In the genomic region with DNA sequence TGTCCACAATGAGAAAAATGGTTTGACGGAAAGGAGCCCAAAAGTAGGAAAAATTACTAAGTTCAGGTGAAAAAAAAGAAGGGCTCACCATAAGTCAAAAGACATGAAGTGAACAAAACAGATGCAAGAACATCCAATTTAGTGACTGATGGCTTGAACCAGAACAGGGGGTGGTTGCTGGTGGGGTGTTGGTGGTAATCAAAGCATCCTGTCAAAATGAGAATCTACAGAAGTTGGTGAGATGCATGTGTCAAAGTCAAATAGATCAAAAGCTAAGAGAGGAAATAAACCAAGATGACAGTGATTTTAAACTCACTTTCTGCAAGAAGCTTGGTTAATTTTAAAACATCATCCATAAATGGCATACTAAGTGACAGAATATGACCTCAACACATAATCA, we compare ENCODE assay signal across 27 cellular contexts.
DNase-seq lines count a peak whose midpoint lies in the region; ATAC-seq lines count a peak whose summit lies in the region.
"Had no signal": no experiment of that assay in that cellular context is flagged by ENCODE, and none has a peak within 500 bp of the region (broad histone marks: within the 10 kb centered on the region; RNA-seq: fewer than 3 reads in every experiment).

No MANE protein-coding gene starts in this region.

- peak; percentile 66 for DNase-seq in activated CD4-positive, alpha-beta T cell treated with anti-CD3 and anti-CD28 coated beads, Interleukin-2, amount 10 ng/mL, durations not matched to agents 7 days and 5 days
- DNase-seq in activated CD4-positive, alpha-beta T cell treated with anti-CD3 and anti-CD28 coated beads for 1 hour = no peak
- peak in 5 of 6 experiments; percentile 11 to 75 (median 74) for DNase-seq in stimulated activated naive CD4-positive, alpha-beta T cell (lab: John Stamatoyannopoulos, UW)
- no peak for DNase-seq in stimulated activated naive CD4-positive, alpha-beta T cell treated with Interleukin-2 at 50 U/mL for 16 hours (lab: John Stamatoyannopoulos, UW)
- DNase-seq in activated naive CD8-positive, alpha-beta T cell treated with anti-CD3 and anti-CD28 coated beads for 36 hours = peak; percentile 9
- DNase-seq in HPDE6-E6E7 (ENCODE audit: extremely low spot score) = no peak
- DNase-seq: AML-193; amniotic stem cell; brain microvascular endothelial cell; DMS53; HCEC 1CT; NCI-H2029; NCI-H524 treated with DMSO at 0.1 percent for 48 hours; NK-92 treated with Interleukin-12 subunit alpha and Interleukin-12 subunit beta, amount 100 ng/mL, for 24 hours; PC-9; psoas muscle; stimulated activated CD4-positive, alpha-beta T cell treated with anti-CD3 and anti-CD28 coated beads, Interleukin-15, amount 100 ng/mL, for 24 hours; stomach; T-helper 9 cell; tibial artery had no signal

- no peak overlapping the region for H3K4me3 Mint-ChIP-seq in activated CD4-positive, alpha-beta T cell treated with anti-CD3 and anti-CD28 coated beads, Interleukin-2, amount 10 ng/mL, durations not matched to agents 7 days and 5 days
- no peak overlapping the region for H3K4me3 Mint-ChIP-seq in activated naive CD8-positive, alpha-beta T cell treated with anti-CD3 and anti-CD28 coated beads for 36 hours
- H3K4me3 Mint-ChIP-seq: activated T-helper 17 cell treated with anti-CD3 and anti-CD28 coated beads, Interleukin-2, amount 50 U/mL, for 72 hours; memory B cell had no signal

- peak overlapping the region; percentile 80 for H3K27ac Mint-ChIP-seq in activated CD4-positive, alpha-beta T cell treated with anti-CD3 and anti-CD28 coated beads, Interleukin-2, amount 10 ng/mL, durations not matched to agents 7 days and 5 days
- H3K27ac Mint-ChIP-seq in activated naive CD8-positive, alpha-beta T cell treated with anti-CD3 and anti-CD28 coated beads for 36 hours = no peak overlapping the region
- H3K27ac Mint-ChIP-seq: activated T-helper 17 cell treated with anti-CD3 and anti-CD28 coated beads, Interleukin-2, amount 50 U/mL, for 72 hours; memory B cell had no signal

- no peaks in the 10 kb centered on the region for H3K27me3 Mint-ChIP-seq in activated CD4-positive, alpha-beta T cell treated with anti-CD3 and anti-CD28 coated beads, Interleukin-2, amount 10 ng/mL, durations not matched to agents 7 days and 5 days
- H3K27me3 Mint-ChIP-seq in activated naive CD8-positive, alpha-beta T cell treated with anti-CD3 and anti-CD28 coated beads for 36 hours = no peaks in the 10 kb centered on the region
- H3K27me3 Mint-ChIP-seq: activated T-helper 17 cell treated with anti-CD3 and anti-CD28 coated beads, Interleukin-2, amount 50 U/mL, for 72 hours; memory B cell had no signal

- CTCF ChIA-PET in activated CD4-positive, alpha-beta T cell treated with anti-CD3 and anti-CD28 coated beads, Interleukin-2, amount 10 ng/mL, durations not matched to agents 7 days and 5 days (lab: Charles Lee) = interaction anchor here (1.0 kb wide), 1 partner anchor 250 kb away, joined by 5 read pairs; no protein-coding TSS in a partner anchor

- peaks cover 40% of the 10 kb centered on the region for H3K36me3 Mint-ChIP-seq in activated CD4-positive, alpha-beta T cell treated with anti-CD3 and anti-CD28 coated beads, Interleukin-2, amount 10 ng/mL, durations not matched to agents 7 days and 5 days (ENCODE audit: low read depth)
- H3K36me3 Mint-ChIP-seq in activated naive CD8-positive, alpha-beta T cell treated with anti-CD3 and anti-CD28 coated beads for 36 hours = peaks cover 32% of the 10 kb centered on the region
- H3K36me3 Mint-ChIP-seq: memory B cell had no signal

- POLR2A ChIA-PET in activated CD4-positive, alpha-beta T cell treated with anti-CD3 and anti-CD28 coated beads, Interleukin-2, amount 10 ng/mL, durations not matched to agents 7 days and 5 days (lab: Charles Lee) = interaction anchor here (0.6 kb wide), 1 partner anchor 172 kb away, joined by 3 read pairs; no protein-coding TSS in a partner anchor

- peaks cover 11% of the 10 kb centered on the region for H3K9me3 Mint-ChIP-seq in activated CD4-positive, alpha-beta T cell treated with anti-CD3 and anti-CD28 coated beads, Interleukin-2, amount 10 ng/mL, durations not matched to agents 7 days and 5 days
- H3K9me3 Mint-ChIP-seq in activated naive CD8-positive, alpha-beta T cell treated with anti-CD3 and anti-CD28 coated beads for 36 hours = peaks cover 2% of the 10 kb centered on the region
- H3K9me3 Mint-ChIP-seq: activated T-helper 17 cell treated with anti-CD3 and anti-CD28 coated beads, Interleukin-2, amount 50 U/mL, for 72 hours had no signal

- ATAC-seq in GM18511 (IDR thresholded peaks at IDR 0.05; ENCODE audit: unreplicated experiment) = no peak
- no peak for ATAC-seq in GM18519 (IDR thresholded peaks at IDR 0.05; ENCODE audit: low FRiP score, unreplicated experiment)
- ATAC-seq: activated T-helper 17 cell treated with anti-CD3 and anti-CD28 coated beads, Interleukin-2, amount 50 U/mL, for 72 hours; K562; left lobe of liver; Right ventricle myocardium inferior had no signal

- peaks cover 76% of the 10 kb centered on the region for H3K4me1 Mint-ChIP-seq in activated CD4-positive, alpha-beta T cell treated with anti-CD3 and anti-CD28 coated beads, Interleukin-2, amount 10 ng/mL, durations not matched to agents 7 days and 5 days
- H3K4me1 Mint-ChIP-seq in activated naive CD8-positive, alpha-beta T cell treated with anti-CD3 and anti-CD28 coated beads for 36 hours = peaks cover 57% of the 10 kb centered on the region

Comparison
In these comparisons a context has a peak if more than half of its experiments do, and no peak if none do; other contexts are left out.
1. DNase-seq: peak in activated CD4-positive, alpha-beta T cell treated with anti-CD3 and anti-CD28 coated beads, Interleukin-2, amount 10 ng/mL, durations not matched to agents 7 days and 5 days (single experiment), stimulated activated naive CD4-positive, alpha-beta T cell (5 of 6) and activated naive CD8-positive, alpha-beta T cell treated with anti-CD3 and anti-CD28 coated beads for 36 hours (single experiment); none in activated CD4-positive, alpha-beta T cell treated with anti-CD3 and anti-CD28 coated beads for 1 hour (single experiment), stimulated activated naive CD4-positive, alpha-beta T cell treated with Interleukin-2 at 50 U/mL for 16 hours (single experiment) and HPDE6-E6E7 (single experiment).